In genomic region chr2:134360750-134361487, GRCh38 we compare ENCODE assay signal across 14 cellular contexts.
DNase-seq lines count a peak whose midpoint lies in the region; ATAC-seq and TF ChIP-seq lines count a peak whose summit lies in the region.
"Had no signal": no experiment of that assay in that cellular context is flagged by ENCODE, and none has a peak within 500 bp of the region (broad histone marks: within the 10 kb centered on the region; RNA-seq: fewer than 3 reads in every experiment).

No MANE protein-coding gene starts in this region.

- H3K36me3 Mint-ChIP-seq in stimulated activated naive B cell treated with anti-CD40 and anti-IgM and Interleukin-4, amounts not matched to agents 10 μg/mL and 1 μg/mL and 100 μg/mL, for 72 hours: peaks cover 25 to 47% of the 10 kb centered on the region in 2 donors
- H3K36me3 Mint-ChIP-seq in activated CD4-positive, alpha-beta memory T cell treated with anti-CD3 and anti-CD28 coated beads, Interleukin-2, amount 10 ng/mL, durations not matched to agents 7 days and 5 days (ENCODE audit: low read depth): peaks cover 4% of the 10 kb centered on the region

- peaks cover 0 to 15% of the 10 kb centered on the region in 2 donors for H3K4me1 ChIP-seq in ascending aorta

- H3K4me1 Mint-ChIP-seq in stimulated activated naive B cell treated with anti-CD40 and anti-IgM and Interleukin-4, amounts not matched to agents 10 μg/mL and 1 μg/mL and 100 μg/mL, for 72 hours: peaks cover 0 to 2% of the 10 kb centered on the region in 2 donors
- no peaks in the 10 kb centered on the region for H3K4me1 Mint-ChIP-seq in activated CD4-positive, alpha-beta memory T cell treated with anti-CD3 and anti-CD28 coated beads, Interleukin-2, amount 10 ng/mL, durations not matched to agents 7 days and 5 days

- H3K27me3 ChIP-seq in ascending aorta: no peaks in the 10 kb centered on the region
- H3K27me3 ChIP-seq: brain microvascular endothelial cell, sigmoid colon, upper lobe of right lung had no signal

- H3K27ac Mint-ChIP-seq in stimulated activated naive B cell treated with anti-CD40 and anti-IgM and Interleukin-4, amounts not matched to agents 10 μg/mL and 1 μg/mL and 100 μg/mL, for 72 hours: peak overlapping the region; percentile 17
- no peak overlapping the region for H3K27ac Mint-ChIP-seq in activated CD4-positive, alpha-beta memory T cell treated with anti-CD3 and anti-CD28 coated beads, Interleukin-2, amount 10 ng/mL, durations not matched to agents 7 days and 5 days
- H3K27ac Mint-ChIP-seq: WTC11 had no signal

- no peaks in the 10 kb centered on the region for H3K27me3 Mint-ChIP-seq in stimulated activated naive B cell treated with anti-CD40 and anti-IgM and Interleukin-4, amounts not matched to agents 10 μg/mL and 1 μg/mL and 100 μg/mL, for 72 hours
- no peaks in the 10 kb centered on the region for H3K27me3 Mint-ChIP-seq in activated CD4-positive, alpha-beta memory T cell treated with anti-CD3 and anti-CD28 coated beads, Interleukin-2, amount 10 ng/mL, durations not matched to agents 7 days and 5 days

- H3K9me3 ChIP-seq in ascending aorta: no peaks in the 10 kb centered on the region
- H3K9me3 ChIP-seq: sigmoid colon, upper lobe of right lung had no signal

- no peak for ATAC-seq in stimulated activated naive B cell treated with anti-CD40 and anti-IgM and Interleukin-4, amounts not matched to agents 10 μg/mL and 1 μg/mL and 100 μg/mL, for 72 hours (replicated peaks)
- ATAC-seq: activated T-cell treated with anti-CD3 and anti-CD28 coated beads, Interleukin-2, amount 50 U/mL, for 4 hours; WTC11 had no signal

- peak overlapping the region; percentile 9 to 20 for H3K4me3 ChIP-seq in ascending aorta
- H3K4me3 ChIP-seq: sigmoid colon, upper lobe of right lung had no signal

- H3K36me3 ChIP-seq in ascending aorta: peaks cover 0 to 7% of the 10 kb centered on the region in 2 donors

- no peaks in the 10 kb centered on the region for H3K9me3 Mint-ChIP-seq in stimulated activated naive B cell treated with anti-CD40 and anti-IgM and Interleukin-4, amounts not matched to agents 10 μg/mL and 1 μg/mL and 100 μg/mL, for 72 hours
- H3K9me3 Mint-ChIP-seq in activated CD4-positive, alpha-beta memory T cell treated with anti-CD3 and anti-CD28 coated beads, Interleukin-2, amount 10 ng/mL, durations not matched to agents 7 days and 5 days: no peaks in the 10 kb centered on the region
- H3K9me3 Mint-ChIP-seq: activated T-cell treated with anti-CD3 and anti-CD28 coated beads, Interleukin-2, amount 50 U/mL, for 4 hours; WTC11 had no signal

- H3K27ac ChIP-seq in ascending aorta: peak overlapping the region; percentile 64
- H3K27ac ChIP-seq: brain microvascular endothelial cell, upper lobe of right lung had no signal

- POLR2A ChIA-PET in activated CD4-positive, alpha-beta memory T cell treated with anti-CD3 and anti-CD28 coated beads, Interleukin-2, amount 10 ng/mL, durations not matched to agents 7 days and 5 days (lab: Charles Lee): no interaction called here

- TF ChIP-seq CTCF in ascending aorta (IDR thresholded peaks at IDR 0.05): no peak

- intact Hi-C loops in ascending aorta (cut with DNase I): no loop called here

- DNase-seq in NCI-H1417 (lab: John Stamatoyannopoulos, UW) (peak in 2 of 3 experiments; percentile 32 to 48), NCI-H1417 treated with DMSO at 0.1 percent for 48 hours (lab: John Stamatoyannopoulos, UW) (no peak), ascending aorta (ENCODE audit: low spot score in 2 of 2) (no peak), hypothalamus (lab: John Stamatoyannopoulos, UW) (peak in 42 of 51 donors; percentile 14 to 83 (median 52)), LoVo (ENCODE audit: low spot score) (no peak)
- no peak for DNase-seq in stimulated activated naive B cell treated with anti-CD40 and anti-IgM and Interleukin-4, amounts not matched to agents 10 μg/mL and 1 μg/mL and 100 μg/mL, for 72 hours
- DNase-seq in activated CD8-positive, alpha-beta memory T cell treated with anti-CD3 and anti-CD28 coated beads for 24 hours: no peak
- no peak for DNase-seq in activated CD4-positive, alpha-beta memory T cell treated with anti-CD3 and anti-CD28 coated beads, Interleukin-2, amount 10 ng/mL, durations not matched to agents 7 days and 5 days
- DNase-seq: activated T-cell treated with anti-CD3 and anti-CD28 coated beads, Interleukin-2, amount 50 U/mL, for 4 hours; brain microvascular endothelial cell; KBM-7; sigmoid colon; upper lobe of right lung had no signal

- H3K4me3 Mint-ChIP-seq in stimulated activated naive B cell treated with anti-CD40 and anti-IgM and Interleukin-4, amounts not matched to agents 10 μg/mL and 1 μg/mL and 100 μg/mL, for 72 hours: no peak overlapping the region
- no peak overlapping the region for H3K4me3 Mint-ChIP-seq in activated CD4-positive, alpha-beta memory T cell treated with anti-CD3 and anti-CD28 coated beads, Interleukin-2, amount 10 ng/mL, durations not matched to agents 7 days and 5 days
- H3K4me3 Mint-ChIP-seq: activated T-cell treated with anti-CD3 and anti-CD28 coated beads, Interleukin-2, amount 50 U/mL, for 4 hours; WTC11 had no signal

- CTCF ChIA-PET in activated CD4-positive, alpha-beta memory T cell treated with anti-CD3 and anti-CD28 coated beads, Interleukin-2, amount 10 ng/mL, durations not matched to agents 7 days and 5 days (lab: Charles Lee): interaction anchor here (1.0 kb wide), 1 partner anchor 115 kb away, joined by 3 read pairs; no protein-coding TSS in a partner anchor

Comparison
In these comparisons a context has a peak if more than half of its experiments do, and no peak if none do; other contexts are left out.
1. DNase-seq: peak in NCI-H1417 (2 of 3) and hypothalamus (42 of 51); none in NCI-H1417 treated with DMSO at 0.1 percent for 48 hours (single experiment), ascending aorta (0 of 2), stimulated activated naive B cell treated with anti-CD40 and anti-IgM and Interleukin-4, amounts not matched to agents 10 μg/mL and 1 μg/mL and 100 μg/mL, for 72 hours (single experiment), activated CD8-positive, alpha-beta memory T cell treated with anti-CD3 and anti-CD28 coated beads for 24 hours (single experiment), activated CD4-positive, alpha-beta memory T cell treated with anti-CD3 and anti-CD28 coated beads, Interleukin-2, amount 10 ng/mL, durations not matched to agents 7 days and 5 days (single experiment) and LoVo (single experiment).